ENCODE assay signal across 8 cellular contexts in genomic region chr7:28155019-28155660, GRCh38. TPM values are rescaled to one million over a fixed set of nuclear protein-coding genes. Genes with fewer than 3 reads are reported as not detected.
DNase-seq lines count a peak whose midpoint lies in the region; ATAC-seq and TF ChIP-seq lines count a peak whose summit lies in the region.

No MANE protein-coding gene starts in this region.

- peak overlapping the region; percentile 69 to 99 (median 84) for H3K4me2 ChIP-seq in BLaER1 treated with 17β-estradiol and CSF1 and Interleukin-3, amounts not matched to agents 10 nM and 100 nM
- no peak overlapping the region for H3K4me2 ChIP-seq in neural progenitor cell

- DNase-seq in activated T-helper 2 cell treated with anti-CD3 and anti-CD28 coated beads, Interferon-gamma antibody, Interleukin-2, Interleukin-4, amounts not matched to agents 10 μg/mL and 5 μg/mL and 100 μg/mL, durations not matched to agents 14 hours and 24 hours and 36 hours (ENCODE audit: low spot score), result no peak
- DNase-seq in gastrocnemius medialis, result no peak
- no peak for DNase-seq in mesothelial cell of epicardium (ENCODE audit: low spot score in 2 of 2, unreplicated experiment in 2 of 2)
- DNase-seq in activated gamma-delta T cell (lab: John Stamatoyannopoulos, UW), result no peak
- DNase-seq in neural progenitor cell (ENCODE audit: low spot score), result no peak

- H3K27me3 ChIP-seq in BLaER1 treated with 17β-estradiol and CSF1 and Interleukin-3, amounts not matched to agents 10 nM and 100 nM, result no peaks in the 10 kb centered on the region
- H3K27me3 ChIP-seq in gastrocnemius medialis (no peaks in the 10 kb centered on the region), neural progenitor cell (no peaks in the 10 kb centered on the region)

- H3K27ac Mint-ChIP-seq in activated T-helper 2 cell treated with anti-CD3 and anti-CD28 coated beads, Interferon-gamma antibody, Interleukin-2, Interleukin-4, amounts not matched to agents 10 μg/mL and 5 μg/mL and 100 μg/mL, durations not matched to agents 14 hours and 24 hours and 36 hours, result peak overlapping the region; percentile 60
- H3K27ac Mint-ChIP-seq in mesothelial cell of epicardium (no peak overlapping the region), neural progenitor cell (no peak overlapping the region)

- TF ChIP-seq POLR2A in gastrocnemius medialis (IDR thresholded peaks at IDR 0.05), result no peak

- peaks cover 26% of the 10 kb centered on the region for H3K27me3 Mint-ChIP-seq in activated T-helper 2 cell treated with anti-CD3 and anti-CD28 coated beads, Interferon-gamma antibody, Interleukin-2, Interleukin-4, amounts not matched to agents 10 μg/mL and 5 μg/mL and 100 μg/mL, durations not matched to agents 14 hours and 24 hours and 36 hours (ENCODE audit: low read depth)
- H3K27me3 Mint-ChIP-seq in mesothelial cell of epicardium (ENCODE audit: low read depth) (no peaks in the 10 kb centered on the region), neural progenitor cell (ENCODE audit: insufficient read depth, low read depth) (no peaks in the 10 kb centered on the region)

- intact Hi-C loops in activated T-helper 2 cell treated with anti-CD3 and anti-CD28 coated beads, Interferon-gamma antibody, Interleukin-2, Interleukin-4, amounts not matched to agents 10 μg/mL and 5 μg/mL and 100 μg/mL, durations not matched to agents 14 hours and 24 hours and 36 hours (cut with micrococcal nuclease), result loop anchor here (1.0 to 2.0 kb wide), 4 partner anchors 84 to 254 kb away; no protein-coding TSS in a partner anchor
- intact Hi-C loops in gastrocnemius medialis (cut with DNase I; ENCODE audit: low total_unique reads), result no loop called here

- peak overlapping the region; percentile 70 to 85 (median 77) for H3K9ac ChIP-seq in BLaER1 treated with 17β-estradiol and CSF1 and Interleukin-3, amounts not matched to agents 10 nM and 100 nM
- no peak overlapping the region for H3K9ac ChIP-seq in neural progenitor cell

- H2AFZ ChIP-seq in neural progenitor cell (replicated peaks), result no peak overlapping the region

- H3F3A ChIP-seq in neural progenitor cell (ENCODE audit: low read depth), result no peaks in the 10 kb centered on the region

- H3K9me3 Mint-ChIP-seq in activated T-helper 2 cell treated with anti-CD3 and anti-CD28 coated beads, Interferon-gamma antibody, Interleukin-2, Interleukin-4, amounts not matched to agents 10 μg/mL and 5 μg/mL and 100 μg/mL, durations not matched to agents 14 hours and 24 hours and 36 hours, result peaks cover 5% of the 10 kb centered on the region
- H3K9me3 Mint-ChIP-seq in mesothelial cell of epicardium, result no peaks in the 10 kb centered on the region
- no peaks in the 10 kb centered on the region for H3K9me3 Mint-ChIP-seq in neural progenitor cell

- no peaks in the 10 kb centered on the region for H3K79me2 ChIP-seq in neural progenitor cell (ENCODE audit: low read depth)

- H3K4me1 ChIP-seq in BLaER1 treated with 17β-estradiol and CSF1 and Interleukin-3, amounts not matched to agents 10 nM and 100 nM, result peaks cover 63 to 100% (median 86%) of the 10 kb centered on the region in 10 experiments
- H3K4me1 ChIP-seq in gastrocnemius medialis (peaks cover 7 to 13% of the 10 kb centered on the region in 2 donors), neural progenitor cell (no peaks in the 10 kb centered on the region)

- H3K4me1 Mint-ChIP-seq in activated T-helper 2 cell treated with anti-CD3 and anti-CD28 coated beads, Interferon-gamma antibody, Interleukin-2, Interleukin-4, amounts not matched to agents 10 μg/mL and 5 μg/mL and 100 μg/mL, durations not matched to agents 14 hours and 24 hours and 36 hours (ENCODE audit: low read depth), result peaks cover 47% of the 10 kb centered on the region
- H3K4me1 Mint-ChIP-seq in mesothelial cell of epicardium (peaks cover 4% of the 10 kb centered on the region), neural progenitor cell (no peaks in the 10 kb centered on the region)

- in situ Hi-C loops in gastrocnemius medialis (cut with MboI; ENCODE audit: low sequenced_read_pairs in 4 of 4), result no loop called here

- H3K4me3 ChIP-seq in BLaER1 treated with 17β-estradiol and CSF1 and Interleukin-3, amounts not matched to agents 10 nM and 100 nM, result peak overlapping the region in 8 of 10 experiments; percentile 10 to 49 (median 33); a peak in 10 of 20 replicates
- no peak overlapping the region for H3K4me3 ChIP-seq in gastrocnemius medialis
- no peak overlapping the region for H3K4me3 ChIP-seq in neural progenitor cell

- ATAC-seq in GM19328 (IDR thresholded peaks at IDR 0.05; ENCODE audit: unreplicated experiment), result peak; percentile 69
- ATAC-seq in HG03159 (IDR thresholded peaks at IDR 0.05; ENCODE audit: unreplicated experiment), result peak; percentile 84
- ATAC-seq in gastrocnemius medialis, result no peak

- H3K36me3 ChIP-seq in BLaER1 treated with 17β-estradiol and CSF1 and Interleukin-3, amounts not matched to agents 10 nM and 100 nM, result peaks cover 0 to 24% (median 6%) of the 10 kb centered on the region in 11 experiments; a peak in 9 of 22 replicates
- H3K36me3 ChIP-seq in gastrocnemius medialis (no peaks in the 10 kb centered on the region), neural progenitor cell (no peaks in the 10 kb centered on the region)

- no peaks in the 10 kb centered on the region for H3K36me3 Mint-ChIP-seq in activated T-helper 2 cell treated with anti-CD3 and anti-CD28 coated beads, Interferon-gamma antibody, Interleukin-2, Interleukin-4, amounts not matched to agents 10 μg/mL and 5 μg/mL and 100 μg/mL, durations not matched to agents 14 hours and 24 hours and 36 hours (ENCODE audit: low read depth)
- H3K36me3 Mint-ChIP-seq in mesothelial cell of epicardium, result no peaks in the 10 kb centered on the region
- no peaks in the 10 kb centered on the region for H3K36me3 Mint-ChIP-seq in neural progenitor cell

- H3K4me3 Mint-ChIP-seq in activated T-helper 2 cell treated with anti-CD3 and anti-CD28 coated beads, Interferon-gamma antibody, Interleukin-2, Interleukin-4, amounts not matched to agents 10 μg/mL and 5 μg/mL and 100 μg/mL, durations not matched to agents 14 hours and 24 hours and 36 hours (ENCODE audit: low read depth), result no peak overlapping the region
- H3K4me3 Mint-ChIP-seq in mesothelial cell of epicardium (no peak overlapping the region), neural progenitor cell (no peak overlapping the region)

- no peak for TF ChIP-seq CTCF in gastrocnemius medialis (IDR thresholded peaks at IDR 0.05 in 4 of 5, conservative IDR thresholded peaks at IDR 0.05 in 1 of 5)
- TF ChIP-seq CTCF in mesothelial cell of epicardium (IDR thresholded peaks at IDR 0.05; ENCODE audit: unreplicated experiment), result no peak
- no peak for TF ChIP-seq CTCF in neural progenitor cell (IDR thresholded peaks at IDR 0.05)

- H3K9me3 ChIP-seq in BLaER1 treated with 17β-estradiol and CSF1 and Interleukin-3, amounts not matched to agents 10 nM and 100 nM (replicated peaks in 1 of 11), result peaks cover 0 to 8% (median 0%) of the 10 kb centered on the region in 11 experiments; a peak in 5 of 22 replicates
- no peaks in the 10 kb centered on the region for H3K9me3 ChIP-seq in gastrocnemius medialis
- H3K9me3 ChIP-seq in neural progenitor cell (ENCODE audit: low read depth), result no peaks in the 10 kb centered on the region

- no peaks in the 10 kb centered on the region for H4K20me1 ChIP-seq in BLaER1 treated with 17β-estradiol and CSF1 and Interleukin-3, amounts not matched to agents 10 nM and 100 nM
- no peaks in the 10 kb centered on the region for H4K20me1 ChIP-seq in neural progenitor cell (ENCODE audit: low read depth)

- peak overlapping the region; percentile 68 to 95 (median 93) for H3K27ac ChIP-seq in BLaER1 treated with 17β-estradiol and CSF1 and Interleukin-3, amounts not matched to agents 10 nM and 100 nM
- peak overlapping the region in 1 of 4 donors; percentile 16 for H3K27ac ChIP-seq in gastrocnemius medialis
- no peak overlapping the region for H3K27ac ChIP-seq in neural progenitor cell

RNA-seq across cellular contexts. Expression of gene JAZF1, which starts 25.5 kb away (rescaled TPM):
- total RNA-seq in activated T-helper 2 cell treated with anti-CD3 and anti-CD28 coated beads, Interferon-gamma antibody, Interleukin-2, Interleukin-4, amounts not matched to agents 10 μg/mL and 5 μg/mL and 100 μg/mL, durations not matched to agents 14 hours and 24 hours and 36 hours, result 3.9 TPM in 2 replicates
- total RNA-seq in gastrocnemius medialis, result 1 to 10 TPM; 1.6 to 8.6 (median 5.3) TPM
- total RNA-seq in mesothelial cell of epicardium, result 4.5 to 7.2 TPM (median 5.5 TPM) in 3 replicates
- 1.3 and 3.1 TPM in 2 replicates for total RNA-seq in neural progenitor cell (ENCODE audit: low replicate concordance)

Comparison
In these comparisons a context has a peak if more than half of its experiments do, and no peak if none do; other contexts are left out.
1. H3K4me3 ChIP-seq: peak in BLaER1 treated with 17β-estradiol and CSF1 and Interleukin-3, amounts not matched to agents 10 nM and 100 nM (8 of 10); none in gastrocnemius medialis (0 of 4) and neural progenitor cell (single experiment).
2. ATAC-seq: peak in GM19328 (single experiment) and HG03159 (single experiment); none in gastrocnemius medialis (0 of 2).